Comparison of ENCODE assay signal across 8 cellular contexts in genomic region chr19:47047931-47048399, GRCh38. TPM values are rescaled to one million over a fixed set of nuclear protein-coding genes. Genes with fewer than 3 reads are reported as not detected.
DNase-seq lines count a peak whose midpoint lies in the region; ATAC-seq and TF ChIP-seq lines count a peak whose summit lies in the region.

No MANE protein-coding gene starts in this region.

- peaks cover 15% of the 10 kb centered on the region for H3K4me1 Mint-ChIP-seq in progenitor cell of endocrine pancreas (ENCODE audit: low read depth)

- H3K4me3 Mint-ChIP-seq in progenitor cell of endocrine pancreas (ENCODE audit: low read depth), result peak overlapping the region; percentile 98

- H3K9me3 Mint-ChIP-seq in progenitor cell of endocrine pancreas (ENCODE audit: low read depth), result no peaks in the 10 kb centered on the region

- no peaks in the 10 kb centered on the region for H3K9me3 ChIP-seq in left ventricle myocardium inferior (replicated peaks)

- no peak for TF ChIP-seq CTCF in left ventricle myocardium inferior (IDR thresholded peaks at IDR 0.05; ENCODE audit: borderline replicate concordance)
- no peak for TF ChIP-seq CTCF in progenitor cell of endocrine pancreas (IDR thresholded peaks at IDR 0.05; ENCODE audit: unreplicated experiment)

- H3K36me3 Mint-ChIP-seq in progenitor cell of endocrine pancreas (ENCODE audit: insufficient read depth), result peaks cover 2% of the 10 kb centered on the region

- DNase-seq in GM04504 (ENCODE audit: low read depth) (peak; percentile 76), NCI-H128 (lab: John Stamatoyannopoulos, UW; ENCODE audit: unreplicated experiment) (peak; percentile 59), SW480 (ENCODE audit: low spot score) (peak; percentile 92), amniotic stem cell (lab: John Stamatoyannopoulos, UW) (peak; percentile 69), left ventricle myocardium inferior (peak; percentile 82), progenitor cell of endocrine pancreas (ENCODE audit: low spot score, unreplicated experiment) (peak; percentile 59)

- WGBS in urinary bladder, result 1% methylated on average over 32 of the region's 32 CpGs

- H3K27ac ChIP-seq in left ventricle myocardium inferior (replicated peaks) (peak overlapping the region; percentile 89), urinary bladder (ENCODE audit: low read depth) (peak overlapping the region; percentile 70)

- no peaks in the 10 kb centered on the region for H3K27me3 ChIP-seq in left ventricle myocardium inferior (ENCODE audit: low read depth)

- peak overlapping the region; percentile 92 for H3K27ac Mint-ChIP-seq in progenitor cell of endocrine pancreas

- intact Hi-C loops in left ventricle myocardium inferior (cut with micrococcal nuclease), result no loop called here

- H3K27me3 Mint-ChIP-seq in progenitor cell of endocrine pancreas, result no peaks in the 10 kb centered on the region

- H3K4me1 ChIP-seq in left ventricle myocardium inferior (peaks cover 15% of the 10 kb centered on the region), urinary bladder (ENCODE audit: insufficient read depth) (no peaks in the 10 kb centered on the region)

- H3K36me3 ChIP-seq in left ventricle myocardium inferior, result no peaks in the 10 kb centered on the region
- no peaks in the 10 kb centered on the region for H3K36me3 ChIP-seq in urinary bladder (ENCODE audit: insufficient read depth)

- peak; percentile 47 for ATAC-seq in HG02588 (IDR thresholded peaks at IDR 0.05; ENCODE audit: unreplicated experiment)

- H3K4me3 ChIP-seq in left ventricle myocardium inferior (peak overlapping the region; percentile 95), urinary bladder (ENCODE audit: low read depth, low read length) (peak overlapping the region; percentile 87)

RNA-seq across cellular contexts. Expression of gene TMEM160, which starts 0.5 kb away (rescaled TPM):
- total RNA-seq in left ventricle myocardium inferior, result 27.1 TPM
- 33.6 and 35.4 TPM in 2 replicates for total RNA-seq in progenitor cell of endocrine pancreas
- total RNA-seq in urinary bladder, result 7.5 TPM
- polyA plus RNA-seq in urinary bladder, result 72.3 TPM

RNA-seq across cellular contexts. Expression of gene NPAS1, which starts 28.3 kb away (rescaled TPM):
- total RNA-seq in left ventricle myocardium inferior (not detected), progenitor cell of endocrine pancreas (2.2 and 2.4 TPM in 2 replicates), urinary bladder (0.16 TPM)
- polyA plus RNA-seq in urinary bladder, result 0.18 TPM

Comparison
In these comparisons a context has a peak if more than half of its experiments do, and no peak if none do; other contexts are left out.
1. Peak in every context shown above with its lines: DNase-seq, ATAC-seq, H3K4me3 ChIP-seq and H3K27ac ChIP-seq.